In genomic region chr3:149352556-149352955, GRCh38 we compare ENCODE assay signal across 8 cellular contexts. TPM values are rescaled to one million over a fixed set of nuclear protein-coding genes. Genes with fewer than 3 reads are reported as not detected.
DNase-seq lines count a peak whose midpoint lies in the region; ATAC-seq and FAIRE-seq lines count a peak whose summit lies in the region.

No MANE protein-coding gene starts in this region.

- H3K27ac ChIP-seq in right cardiac atrium (ENCODE audit: low read length), result no peak overlapping the region
- H3K27ac ChIP-seq in small intestine (ENCODE audit: low read depth in 1 of 2, low read length in 1 of 2), result no peak overlapping the region

- no peaks in the 10 kb centered on the region for H3K36me3 Mint-ChIP-seq in activated naive CD4-positive, alpha-beta T cell treated with anti-CD3 and anti-CD28 coated beads, Interleukin-2, amount 50 U/mL, for 72 hours

- H3K27me3 ChIP-seq in right cardiac atrium (ENCODE audit: control insufficient read depth, insufficient read depth) (no peaks in the 10 kb centered on the region), small intestine (ENCODE audit: control insufficient read depth in 2 of 2, insufficient read depth in 2 of 2, low read length in 2 of 2) (peaks cover 0 to 2% of the 10 kb centered on the region in 2 donors)

- H3K36me3 ChIP-seq in small intestine (ENCODE audit: control insufficient read depth in 2 of 2, insufficient read depth in 2 of 2, low read length in 2 of 2), result no peaks in the 10 kb centered on the region

- H3K9me3 Mint-ChIP-seq in activated naive CD4-positive, alpha-beta T cell treated with anti-CD3 and anti-CD28 coated beads, Interleukin-2, amount 50 U/mL, for 72 hours, result no peaks in the 10 kb centered on the region

- WGBS in right cardiac atrium, result 38% methylated on average over 7 of the region's 7 CpGs
- 41 to 51% (median 46%) methylated on average over 7 of the region's 7 CpGs for WGBS in small intestine, 3 donors

- no peaks in the 10 kb centered on the region for H3K9me3 ChIP-seq in right cardiac atrium (ENCODE audit: control insufficient read depth, low read length)
- H3K9me3 ChIP-seq in small intestine (ENCODE audit: control insufficient read depth, low read depth), result no peaks in the 10 kb centered on the region

- H3K4me3 ChIP-seq in right cardiac atrium (ENCODE audit: low read length), result no peak overlapping the region
- no peak overlapping the region for H3K4me3 ChIP-seq in small intestine (ENCODE audit: low read depth in 1 of 2, low read length in 2 of 2)

- DNase-seq in EL (peak; percentile 73), NOMO-1 treated with DMSO at 0.1 percent for 48 hours (lab: John Stamatoyannopoulos, UW; ENCODE audit: unreplicated experiment) (peak; percentile 56), right cardiac atrium (peak; percentile 69 to 82 (median 73)), small intestine (peak; percentile 65), cortex of kidney (lab: John Stamatoyannopoulos, UW) (no peak)
- DNase-seq in activated naive CD4-positive, alpha-beta T cell treated with anti-CD3 and anti-CD28 coated beads, Interleukin-2, amount 50 U/mL, for 72 hours (ENCODE audit: low spot score in 2 of 2), result peak in 1 of 2 donors; percentile 23

- no peak overlapping the region for H3K27ac Mint-ChIP-seq in activated naive CD4-positive, alpha-beta T cell treated with anti-CD3 and anti-CD28 coated beads, Interleukin-2, amount 50 U/mL, for 72 hours

- ATAC-seq in GM19467 (IDR thresholded peaks at IDR 0.05; ENCODE audit: unreplicated experiment) (peak; percentile 82), HG03469 (IDR thresholded peaks at IDR 0.05; ENCODE audit: unreplicated experiment) (peak; percentile 85), right cardiac atrium (peak; percentile 76 to 86)
- ATAC-seq in activated naive CD4-positive, alpha-beta T cell treated with anti-CD3 and anti-CD28 coated beads, Interleukin-2, amount 50 U/mL, for 72 hours, result peak; percentile 45 to 81

- intact Hi-C loops in right cardiac atrium (cut with DNase I), result loop anchor here in 1 of 4 donors (5.0 kb wide), 1 partner anchor 130 kb away; no protein-coding TSS in a partner anchor

- FAIRE-seq in small intestine (lab: Jason Lieb, UNC), result no peak

- H3K4me1 ChIP-seq in right cardiac atrium (ENCODE audit: control insufficient read depth, insufficient read depth, low read length), result peaks cover 2% of the 10 kb centered on the region
- peaks cover 0 to 3% of the 10 kb centered on the region in 2 donors for H3K4me1 ChIP-seq in small intestine (ENCODE audit: control insufficient read depth in 2 of 2, insufficient read depth in 1 of 2, low read depth in 1 of 2, low read length in 1 of 2)

RNA-seq across cellular contexts. Expression of gene TM4SF18, which starts 19.1 kb away (rescaled TPM):
- total RNA-seq in activated naive CD4-positive, alpha-beta T cell treated with anti-CD3 and anti-CD28 coated beads, Interleukin-2, amount 50 U/mL, for 72 hours, result not detected
- total RNA-seq in right cardiac atrium, result 1 to 10 TPM; 2.9 to 6.1 (median 5.2) TPM
- polyA plus RNA-seq in right cardiac atrium (4.5 TPM), small intestine (1 to 10 TPM in 1 of 3 donors, under 1 TPM in 1, not detected in 1; 0.27 to 1.1 TPM)

RNA-seq across cellular contexts. Expression of gene TM4SF1, which starts 24.9 kb away (rescaled TPM):
- total RNA-seq in activated naive CD4-positive, alpha-beta T cell treated with anti-CD3 and anti-CD28 coated beads, Interleukin-2, amount 50 U/mL, for 72 hours, result not detected
- total RNA-seq in right cardiac atrium, result 100 to 1,000 TPM in 1 of 4 donors, 10 to 100 TPM in 3; 70.8 to 105 (median 83.6) TPM
- polyA plus RNA-seq in right cardiac atrium (130 TPM), small intestine (10 to 100 TPM in 2 of 3 donors, 1 to 10 TPM in 1; 3.1 to 88.4 (median 10.5) TPM)

Comparison
In these comparisons a context has a peak if more than half of its experiments do, and no peak if none do; other contexts are left out.
1. RNA of gene TM4SF1, which starts 24.9 kb away (total RNA-seq): 70.8 to 105 TPM in right cardiac atrium; not detected in activated naive CD4-positive, alpha-beta T cell treated with anti-CD3 and anti-CD28 coated beads, Interleukin-2, amount 50 U/mL, for 72 hours; every median in the first group is over 10 times any median in the second.
2. Peak in every context shown above with its lines, with median percentiles within 50 percentile points of each other: ATAC-seq.